23 cellular contexts compared by ENCODE assay signal in genomic region chr6:109325400-109325801, GRCh38.
"Had no signal": no experiment of that assay in that cellular context is flagged by ENCODE, and none has a peak within 500 bp of the region (broad histone marks: within the 10 kb centered on the region; RNA-seq: fewer than 3 reads in every experiment).

No MANE protein-coding gene starts in this region.

- H3K4me3 Mint-ChIP-seq: activated CD4-positive, alpha-beta T cell treated with anti-CD3 and anti-CD28 coated beads, Interleukin-2, amount 10 ng/mL, durations not matched to agents 24 days and 14 days; activated CD8-positive, alpha-beta T cell treated with anti-CD3 and anti-CD28 coated beads for 36 hours; activated naive CD4-positive, alpha-beta T cell treated with anti-CD3 and anti-CD28 coated beads, Interleukin-2, amount 10 ng/mL, durations not matched to agents 7 days and 5 days; activated naive CD8-positive, alpha-beta T cell treated with anti-CD3 and anti-CD28 coated beads, Interleukin-2, amount 50 U/mL, for 24 hours; brain; mesothelial cell of epicardium; neural crest cell had no signal

- H3K4me1 ChIP-seq: prostate gland, stomach, testis had no signal

- H3K36me3 ChIP-seq: prostate gland, stomach, upper lobe of left lung had no signal

- H3K27ac Mint-ChIP-seq: activated CD4-positive, alpha-beta T cell treated with anti-CD3 and anti-CD28 coated beads, Interleukin-2, amount 10 ng/mL, durations not matched to agents 24 days and 14 days; activated CD8-positive, alpha-beta T cell treated with anti-CD3 and anti-CD28 coated beads for 36 hours; activated naive CD4-positive, alpha-beta T cell treated with anti-CD3 and anti-CD28 coated beads, Interleukin-2, amount 10 ng/mL, durations not matched to agents 7 days and 5 days; activated naive CD8-positive, alpha-beta T cell treated with anti-CD3 and anti-CD28 coated beads, Interleukin-2, amount 50 U/mL, for 24 hours; brain; mesothelial cell of epicardium had no signal

- H3K27me3 ChIP-seq: stomach, testis, upper lobe of left lung had no signal

- H3K36me3 Mint-ChIP-seq: activated naive CD4-positive, alpha-beta T cell treated with anti-CD3 and anti-CD28 coated beads, Interleukin-2, amount 10 ng/mL, durations not matched to agents 7 days and 5 days; brain; mesothelial cell of epicardium had no signal

- DNase-seq: activated CD4-positive, alpha-beta T cell treated with anti-CD3 and anti-CD28 coated beads, Interleukin-2, amount 10 ng/mL, durations not matched to agents 24 days and 14 days; activated CD4-positive, CD25-positive, alpha-beta regulatory T cell; activated CD8-positive, alpha-beta T cell treated with anti-CD3 and anti-CD28 coated beads for 36 hours; activated naive CD4-positive, alpha-beta T cell treated with anti-CD3 and anti-CD28 coated beads, Interleukin-2, amount 10 ng/mL, durations not matched to agents 7 days and 5 days; activated naive CD8-positive, alpha-beta T cell treated with anti-CD3 and anti-CD28 coated beads, Interleukin-2, amount 50 U/mL, for 24 hours; activated T-cell treated with anti-CD3 and anti-CD28 coated beads, Interleukin-2, amount 50 U/mL, for 1 hour; erythroblast; foreskin melanocyte; glutamatergic neuron; right cardiac atrium; small intestine; stimulated activated CD4-positive, alpha-beta T cell treated with anti-CD3 and anti-CD28 coated beads, Interleukin-15, amount 100 ng/mL, for 24 hours; stimulated activated CD4-positive, alpha-beta T cell treated with anti-CD3 and anti-CD28 coated beads, Interleukin-2, amount 100 ng/mL, for 48 hours; stomach; T-helper 2 cell; testis; upper lobe of left lung had no signal

- H3K27ac ChIP-seq: coronary artery, prostate gland, stomach, testis, upper lobe of left lung had no signal

- H3K4me1 Mint-ChIP-seq: mesothelial cell of epicardium had no signal

- H3K4me3 ChIP-seq: coronary artery, lung, prostate gland, stomach, testis, upper lobe of left lung had no signal

- H3K27me3 Mint-ChIP-seq: activated CD4-positive, alpha-beta T cell treated with anti-CD3 and anti-CD28 coated beads, Interleukin-2, amount 10 ng/mL, durations not matched to agents 24 days and 14 days; activated CD8-positive, alpha-beta T cell treated with anti-CD3 and anti-CD28 coated beads for 36 hours; activated naive CD8-positive, alpha-beta T cell treated with anti-CD3 and anti-CD28 coated beads, Interleukin-2, amount 50 U/mL, for 24 hours; brain had no signal

- H3K9me3 Mint-ChIP-seq: activated CD8-positive, alpha-beta T cell treated with anti-CD3 and anti-CD28 coated beads for 36 hours; activated naive CD4-positive, alpha-beta T cell treated with anti-CD3 and anti-CD28 coated beads, Interleukin-2, amount 10 ng/mL, durations not matched to agents 7 days and 5 days; activated naive CD8-positive, alpha-beta T cell treated with anti-CD3 and anti-CD28 coated beads, Interleukin-2, amount 50 U/mL, for 24 hours; brain; mesothelial cell of epicardium; neural crest cell had no signal

- ATAC-seq: activated CD8-positive, alpha-beta T cell treated with anti-CD3 and anti-CD28 coated beads for 36 hours; activated naive CD8-positive, alpha-beta T cell treated with anti-CD3 and anti-CD28 coated beads, Interleukin-2, amount 50 U/mL, for 24 hours; right cardiac atrium had no signal

- H3K9me3 ChIP-seq: prostate gland, stomach, testis, upper lobe of left lung had no signal
